Comparison of ENCODE assay signal across 13 cellular contexts in genomic region chr2:234674781-234675201, GRCh38.
A peak's percentile ranks its signal among the peaks of the same experiment; 100 is the strongest.
DNase-seq lines count a peak whose midpoint lies in the region; ATAC-seq, FAIRE-seq and TF ChIP-seq lines count a peak whose summit lies in the region.
"Had no signal": no experiment of that assay in that cellular context is flagged by ENCODE, and none has a peak within 500 bp of the region (broad histone marks: within the 10 kb centered on the region; RNA-seq: fewer than 3 reads in every experiment).

No MANE protein-coding gene starts in this region.

- peak overlapping the region in 1 of 2 experiments; percentile 69 for H3K18ac ChIP-seq in mesenchymal stem cell (ENCODE audit: low read depth in 1 of 2, low read length in 2 of 2)

- no peak overlapping the region for H3K23ac ChIP-seq in mesenchymal stem cell (ENCODE audit: low read length in 2 of 2)

- no peak overlapping the region for H4K91ac ChIP-seq in mesenchymal stem cell (ENCODE audit: low read length)

- H2BK120ac ChIP-seq in mesenchymal stem cell (ENCODE audit: low read depth, low read length): peak overlapping the region; percentile 65

- H3K14ac ChIP-seq in mesenchymal stem cell (ENCODE audit: low read length in 2 of 2): no peak overlapping the region

- TF ChIP-seq CTCF in AG04449 (IDR thresholded peaks at IDR 0.05; ENCODE audit: insufficient read depth, low read length, missing control alignments): no peak
- no peak for TF ChIP-seq CTCF in brain microvascular endothelial cell (IDR thresholded peaks at IDR 0.05; ENCODE audit: low read depth, low read length, missing control alignments)
- no peak for TF ChIP-seq CTCF in suprapubic skin (IDR thresholded peaks at IDR 0.05)

- POLR2A ChIA-PET in AG04449 (lab: Yijun Ruan, JAX): interaction anchor here (1.1 kb wide), 1 partner anchor 275 kb away, joined by 5 read pairs; no protein-coding TSS in a partner anchor
- POLR2A ChIA-PET in HEK293T (lab: Yijun Ruan, JAX): no interaction called here

- H3K9me3 ChIP-seq in mesenchymal stem cell (ENCODE audit: control insufficient read depth, low read length) (no peaks in the 10 kb centered on the region), suprapubic skin (no peaks in the 10 kb centered on the region)
- H3K9me3 ChIP-seq: BLaER1, thyroid gland had no signal

- no peaks in the 10 kb centered on the region for H3K27me3 ChIP-seq in brain microvascular endothelial cell (replicated peaks)
- no peaks in the 10 kb centered on the region for H3K27me3 ChIP-seq in mesenchymal stem cell (ENCODE audit: control insufficient read depth in 1 of 2, insufficient read depth in 1 of 2, low read length in 2 of 2)
- no peaks in the 10 kb centered on the region for H3K27me3 ChIP-seq in suprapubic skin
- H3K27me3 ChIP-seq: BLaER1, thyroid gland had no signal

- peak overlapping the region; percentile 36 for H2BK15ac ChIP-seq in mesenchymal stem cell (ENCODE audit: low read depth, poor library complexity, severe bottlenecking)

- FAIRE-seq in HTR-8/SVneo (lab: Jason Lieb, UNC): peak; percentile 38

- H2BK12ac ChIP-seq in mesenchymal stem cell (ENCODE audit: low read length in 2 of 2): peak overlapping the region in 1 of 2 experiments; percentile 80

- H3K4me3 ChIP-seq in AG04449 (ENCODE audit: low read depth, low read length) (no peak overlapping the region), brain microvascular endothelial cell (ENCODE audit: low read depth, low read length) (no peak overlapping the region), mesenchymal stem cell (ENCODE audit: insufficient read depth in 1 of 2, low read depth in 1 of 2, low read length in 2 of 2) (no peak overlapping the region), suprapubic skin (no peak overlapping the region)
- H3K4me3 ChIP-seq: BLaER1, thyroid gland had no signal

- DNase-seq in AG04449 (ENCODE audit: low read depth, low spot score) (peak; percentile 34), HTR-8/SVneo (ENCODE audit: insufficient read length, low spot score) (no peak), brain microvascular endothelial cell (peak; percentile 74), mesenchymal stem cell (peak; percentile 81), putamen (ENCODE audit: low spot score) (no peak), suprapubic skin (ENCODE audit: low spot score in 2 of 2) (no peak), HEK293T (ENCODE audit: extremely low spot score) (no peak)
- DNase-seq: effector memory CD8-positive, alpha-beta T cell; NK-92 treated with Interleukin-12 subunit alpha and Interleukin-12 subunit beta, amount 100 ng/mL, for 24 hours; thyroid gland had no signal

- H3K27ac ChIP-seq in brain microvascular endothelial cell (peak overlapping the region; percentile 75), mesenchymal stem cell (ENCODE audit: low read length, poor library complexity, severe bottlenecking) (peak overlapping the region; percentile 74), suprapubic skin (no peak overlapping the region)
- H3K27ac ChIP-seq: BLaER1, thyroid gland had no signal

- H3K4ac ChIP-seq in mesenchymal stem cell (ENCODE audit: low read depth in 1 of 2, low read length in 2 of 2): peak overlapping the region; percentile 25 to 57

- WGBS in mesenchymal stem cell: under 1% methylated on average over 3 of the region's 3 CpGs
- WGBS in suprapubic skin: 63% methylated on average over 3 of the region's 3 CpGs

- no peak overlapping the region for H2AK5ac ChIP-seq in mesenchymal stem cell (ENCODE audit: low read length, severe bottlenecking)

- no peak for TF ChIP-seq POLR2A in suprapubic skin (IDR thresholded peaks at IDR 0.05)

- CTCF ChIA-PET in AG04449 (lab: Yijun Ruan, JAX): interaction anchor here (1.3 kb wide), 1 partner anchor 16 kb away, joined by 3 read pairs; no protein-coding TSS in a partner anchor
- CTCF ChIA-PET in HEK293T (lab: Yijun Ruan, JAX): no interaction called here

- H4K8ac ChIP-seq in mesenchymal stem cell (ENCODE audit: low read length): peak overlapping the region; percentile 79

- in situ Hi-C loops in brain microvascular endothelial cell (cut with HindIII; ENCODE audit: low pct_ligation_motif_present, low sequenced_read_pairs): no loop called here

- H3K4me2 ChIP-seq in mesenchymal stem cell (ENCODE audit: low read length, poor library complexity, severe bottlenecking): no peak overlapping the region
- H3K4me2 ChIP-seq: BLaER1 had no signal

- H2BK5ac ChIP-seq in mesenchymal stem cell (ENCODE audit: low read depth, low read length, poor library complexity, severe bottlenecking): no peak overlapping the region

- H3K9ac ChIP-seq in mesenchymal stem cell (ENCODE audit: low read length): no peak overlapping the region
- H3K9ac ChIP-seq: BLaER1 had no signal

- no peaks in the 10 kb centered on the region for H3K79me1 ChIP-seq in mesenchymal stem cell (replicated peaks; ENCODE audit: low read length, poor library complexity, severe bottlenecking)

- H2AFZ ChIP-seq in mesenchymal stem cell (ENCODE audit: low read depth, low read length): no peak overlapping the region

- no peak for ATAC-seq in HG02623 (IDR thresholded peaks at IDR 0.05; ENCODE audit: unreplicated experiment)
- ATAC-seq: effector memory CD8-positive, alpha-beta T cell; sciatic nerve had no signal

- H3K36me3 ChIP-seq in brain microvascular endothelial cell (replicated peaks): no peaks in the 10 kb centered on the region
- H3K36me3 ChIP-seq in mesenchymal stem cell (ENCODE audit: control insufficient read depth in 1 of 2, insufficient read depth in 2 of 2, low read depth in 1 of 2, low read length in 2 of 2): no peaks in the 10 kb centered on the region
- H3K36me3 ChIP-seq in suprapubic skin: no peaks in the 10 kb centered on the region
- H3K36me3 ChIP-seq: BLaER1, thyroid gland had no signal

- H3K4me1 ChIP-seq in mesenchymal stem cell (ENCODE audit: control insufficient read depth, insufficient read depth, low read depth, low read length) (peaks cover 27% of the 10 kb centered on the region), suprapubic skin (peaks cover 16% of the 10 kb centered on the region)
- H3K4me1 ChIP-seq: BLaER1, thyroid gland had no signal

- no peak for TF ChIP-seq EP300 in suprapubic skin (IDR thresholded peaks at IDR 0.05)

TF ChIP-seq in HEK293T, 16 proteins besides CTCF, POLR2A, EP300 and RAD21:
- TF ChIP-seq LEF1 (IDR thresholded peaks at IDR 0.05; ENCODE audit: borderline replicate concordance): no peak
- TF ChIP-seq TARDBP (IDR thresholded peaks at IDR 0.05): no peak
- no peak for TF ChIP-seq CTBP1 (IDR thresholded peaks at IDR 0.05; ENCODE audit: borderline replicate concordance)
- no peak for TF ChIP-seq FOXA1 (IDR thresholded peaks at IDR 0.05)
- TF ChIP-seq ARNT (IDR thresholded peaks at IDR 0.05): no peak
- TF ChIP-seq L3MBTL2 (conservative IDR thresholded peaks at IDR 0.05): no peak
- TF ChIP-seq PKNOX1 (IDR thresholded peaks at IDR 0.05): no peak
- no peak for TF ChIP-seq ZNF384 (IDR thresholded peaks at IDR 0.05)
- TF ChIP-seq NFRKB (IDR thresholded peaks at IDR 0.05): no peak
- no peak for TF ChIP-seq FOXK2 (IDR thresholded peaks at IDR 0.05)
- TF ChIP-seq SP1 (IDR thresholded peaks at IDR 0.05): no peak
- TF ChIP-seq BHLHE40 (IDR thresholded peaks at IDR 0.05; ENCODE audit: borderline replicate concordance): no peak

Comparison
In these comparisons a context has a peak if more than half of its experiments do, and no peak if none do; other contexts are left out.
1. DNase-seq: peak in AG04449 (single experiment), brain microvascular endothelial cell (single experiment) and mesenchymal stem cell (single experiment); none in HTR-8/SVneo (single experiment), putamen (single experiment), suprapubic skin (0 of 2) and HEK293T (single experiment).